Comparison of ENCODE assay signal across 1 cellular context in the genomic region with DNA sequence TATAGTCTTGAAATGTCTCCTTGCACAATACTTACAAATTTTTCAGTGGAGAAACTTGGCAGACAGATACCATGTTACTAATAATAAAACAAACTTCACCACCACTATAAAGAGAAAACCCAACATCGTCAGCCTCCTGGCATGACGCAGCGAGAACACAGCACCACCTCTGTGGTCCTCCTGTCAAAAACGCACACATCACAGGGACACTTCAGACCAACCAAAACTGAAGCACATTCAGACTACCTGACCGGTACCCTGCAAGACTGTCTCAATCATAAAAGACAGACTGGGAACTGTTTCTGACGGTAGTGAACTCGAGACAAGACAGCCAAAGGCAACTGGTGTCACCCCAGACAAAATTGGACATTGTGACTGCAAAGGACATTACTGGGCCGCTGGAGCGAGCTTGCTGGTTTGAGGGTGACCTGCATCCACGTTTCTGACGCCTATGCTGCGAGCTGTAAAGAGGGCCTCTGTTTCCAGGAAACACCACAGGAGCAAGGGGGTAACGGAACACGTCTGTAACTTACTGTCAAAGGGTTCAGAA.
A peak's percentile ranks its signal among the peaks of the same experiment; 100 is the strongest.
TF ChIP-seq lines count a peak whose summit lies in the region.

No MANE protein-coding gene starts in this region.

TF ChIP-seq in K562, 482 proteins besides CTCF, POLR2A, EP300 and RAD21:
- TF ChIP-seq, protein P1, sequence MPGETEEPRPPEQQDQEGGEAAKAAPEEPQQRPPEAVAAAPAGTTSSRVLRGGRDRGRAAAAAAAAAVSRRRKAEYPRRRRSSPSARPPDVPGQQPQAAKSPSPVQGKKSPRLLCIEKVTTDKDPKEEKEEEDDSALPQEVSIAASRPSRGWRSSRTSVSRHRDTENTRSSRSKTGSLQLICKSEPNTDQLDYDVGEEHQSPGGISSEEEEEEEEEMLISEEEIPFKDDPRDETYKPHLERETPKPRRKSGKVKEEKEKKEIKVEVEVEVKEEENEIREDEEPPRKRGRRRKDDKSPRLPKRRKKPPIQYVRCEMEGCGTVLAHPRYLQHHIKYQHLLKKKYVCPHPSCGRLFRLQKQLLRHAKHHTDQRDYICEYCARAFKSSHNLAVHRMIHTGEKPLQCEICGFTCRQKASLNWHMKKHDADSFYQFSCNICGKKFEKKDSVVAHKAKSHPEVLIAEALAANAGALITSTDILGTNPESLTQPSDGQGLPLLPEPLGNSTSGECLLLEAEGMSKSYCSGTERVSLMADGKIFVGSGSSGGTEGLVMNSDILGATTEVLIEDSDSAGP (CRISPR knock-in tag; IDR thresholded peaks at IDR 0.05): no peak
- TF ChIP-seq SIX5 (IDR thresholded peaks at IDR 0.05; ENCODE audit: borderline replicate concordance in 1 of 2, insufficient read depth in 1 of 2, low read depth in 1 of 2, low read length in 2 of 2) (no peak), PML (IDR thresholded peaks at IDR 0.05; ENCODE audit: low read length) (no peak), SUPT5H (IDR thresholded peaks at IDR 0.05) (0 out of 2 replicates have a peak, but pooled peaks have one; percentile 39), ZNF324 (CRISPR knock-in tag; IDR thresholded peaks at IDR 0.05) (no peak), POLR2B (IDR thresholded peaks at IDR 0.05; ENCODE audit: low read depth, partially characterized antibody) (peak; percentile 14)
- TF ChIP-seq, protein P2, sequence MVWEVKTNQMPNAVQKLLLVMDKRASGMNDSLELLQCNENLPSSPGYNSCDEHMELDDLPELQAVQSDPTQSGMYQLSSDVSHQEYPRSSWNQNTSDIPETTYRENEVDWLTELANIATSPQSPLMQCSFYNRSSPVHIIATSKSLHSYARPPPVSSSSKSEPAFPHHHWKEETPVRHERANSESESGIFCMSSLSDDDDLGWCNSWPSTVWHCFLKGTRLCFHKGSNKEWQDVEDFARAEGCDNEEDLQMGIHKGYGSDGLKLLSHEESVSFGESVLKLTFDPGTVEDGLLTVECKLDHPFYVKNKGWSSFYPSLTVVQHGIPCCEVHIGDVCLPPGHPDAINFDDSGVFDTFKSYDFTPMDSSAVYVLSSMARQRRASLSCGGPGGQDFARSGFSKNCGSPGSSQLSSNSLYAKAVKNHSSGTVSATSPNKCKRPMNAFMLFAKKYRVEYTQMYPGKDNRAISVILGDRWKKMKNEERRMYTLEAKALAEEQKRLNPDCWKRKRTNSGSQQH (CRISPR knock-in tag; IDR thresholded peaks at IDR 0.05): no peak
TF ChIP-seq in K562: peak in this region for 2.
